ENCODE assay signal across 12 cellular contexts in genomic region chr17:1036171-1036844, GRCh38.
"Had no signal": no experiment of that assay in that cellular context is flagged by ENCODE, and none has a peak within 500 bp of the region (broad histone marks: within the 10 kb centered on the region; RNA-seq: fewer than 3 reads in every experiment).

No MANE protein-coding gene starts in this region.

- H3K27me3 ChIP-seq: adrenal gland had no signal

- H3K27ac Mint-ChIP-seq: activated naive CD4-positive, alpha-beta T cell treated with anti-CD3 and anti-CD28 coated beads, Interleukin-2, amount 10 ng/mL, durations not matched to agents 7 days and 5 days had no signal

- H3K9me3 ChIP-seq: adrenal gland, psoas muscle had no signal

- H3K36me3 ChIP-seq: adrenal gland had no signal

- H3K27ac ChIP-seq: adrenal gland, foreskin keratinocyte, psoas muscle had no signal

- H3K4me1 Mint-ChIP-seq: activated naive CD4-positive, alpha-beta T cell treated with anti-CD3 and anti-CD28 coated beads, Interleukin-2, amount 10 ng/mL, durations not matched to agents 7 days and 5 days had no signal

- DNase-seq: activated naive CD4-positive, alpha-beta T cell treated with anti-CD3 and anti-CD28 coated beads, Interleukin-2, amount 10 ng/mL, durations not matched to agents 7 days and 5 days; activated T-cell treated with anti-CD3 and anti-CD28 coated beads for 4 hours; adrenal gland; effector CD8-positive, alpha-beta T cell; foreskin keratinocyte; head of caudate nucleus; kidney glomerular epithelial cell; psoas muscle; stimulated activated CD4-positive, alpha-beta T cell treated with anti-CD3 and anti-CD28 coated beads, Interleukin-1b, Interleukin-23, amount 100 ng/mL, for 48 hours; SW 1271 had no signal

- H3K4me3 Mint-ChIP-seq: activated naive CD4-positive, alpha-beta T cell treated with anti-CD3 and anti-CD28 coated beads, Interleukin-2, amount 10 ng/mL, durations not matched to agents 7 days and 5 days had no signal

- ATAC-seq: foreskin keratinocyte, psoas muscle, sciatic nerve had no signal

- H3K4me3 ChIP-seq: adrenal gland, psoas muscle had no signal

- FAIRE-seq: colon had no signal

- H3K9me3 Mint-ChIP-seq: activated naive CD4-positive, alpha-beta T cell treated with anti-CD3 and anti-CD28 coated beads, Interleukin-2, amount 10 ng/mL, durations not matched to agents 7 days and 5 days had no signal

- H3K4me1 ChIP-seq: foreskin keratinocyte had no signal

- H3K27me3 Mint-ChIP-seq: activated naive CD4-positive, alpha-beta T cell treated with anti-CD3 and anti-CD28 coated beads, Interleukin-2, amount 10 ng/mL, durations not matched to agents 7 days and 5 days had no signal
